Comparison of ENCODE assay signal across 9 cellular contexts in genomic region chr19:4115050-4115817, GRCh38. TPM values are rescaled to one million over a fixed set of nuclear protein-coding genes. Genes with fewer than 3 reads are reported as not detected.
DNase-seq lines count a peak whose midpoint lies in the region; ATAC-seq and TF ChIP-seq lines count a peak whose summit lies in the region.
"Had no signal": no experiment of that assay in that cellular context is flagged by ENCODE, and none has a peak within 500 bp of the region (broad histone marks: within the 10 kb centered on the region; RNA-seq: fewer than 3 reads in every experiment).

No MANE protein-coding gene starts in this region.

- peaks cover 0 to 9% (median 0%) of the 10 kb centered on the region in 11 experiments; a peak in 4 of 22 replicates for H3K9me3 ChIP-seq in BLaER1 treated with 17β-estradiol and CSF1 and Interleukin-3, amounts not matched to agents 10 nM and 100 nM (replicated peaks in 1 of 11)
- H3K9me3 ChIP-seq in spleen (no peaks in the 10 kb centered on the region), esophagus squamous epithelium (no peaks in the 10 kb centered on the region)

- peak overlapping the region in 9 of 11 experiments; percentile 11 to 61 (median 43); a peak in 18 of 22 replicates for H3K27ac ChIP-seq in BLaER1 treated with 17β-estradiol and CSF1 and Interleukin-3, amounts not matched to agents 10 nM and 100 nM
- peak overlapping the region; percentile 53 to 90 (median 80) for H3K27ac ChIP-seq in spleen
- H3K27ac ChIP-seq in esophagus squamous epithelium, result no peak overlapping the region
- H3K27ac ChIP-seq: VCaP had no signal

- DNase-seq in NOMO-1 treated with DMSO at 0.1 percent for 48 hours (lab: John Stamatoyannopoulos, UW; ENCODE audit: unreplicated experiment) (peak; percentile 86), spleen (peak; percentile 92), esophagus squamous epithelium (lab: John Stamatoyannopoulos, UW) (no peak), NCI-H2107 (lab: John Stamatoyannopoulos, UW) (no peak)
- DNase-seq in activated naive CD4-positive, alpha-beta T cell treated with anti-CD3 and anti-CD28 coated beads, Interleukin-2, amount 50 U/mL, for 72 hours (ENCODE audit: low spot score in 2 of 2), result peak in 1 of 2 donors; percentile 31

- H3K9ac ChIP-seq in BLaER1 treated with 17β-estradiol and CSF1 and Interleukin-3, amounts not matched to agents 10 nM and 100 nM, result peak overlapping the region; percentile 5 to 71 (median 56); a peak in 21 of 22 replicates

- H3K36me3 ChIP-seq in BLaER1 treated with 17β-estradiol and CSF1 and Interleukin-3, amounts not matched to agents 10 nM and 100 nM, result peaks cover 60 to 100% (median 85%) of the 10 kb centered on the region in 11 experiments
- H3K36me3 ChIP-seq in spleen (peaks cover 0 to 99% (median 65%) of the 10 kb centered on the region in 6 donors), esophagus squamous epithelium (peaks cover 15 to 100% (median 33%) of the 10 kb centered on the region in 3 donors)

- peak overlapping the region; percentile 89 to 90 for H3K27ac Mint-ChIP-seq in activated naive CD4-positive, alpha-beta T cell treated with anti-CD3 and anti-CD28 coated beads, Interleukin-2, amount 50 U/mL, for 72 hours

- H3K4me1 ChIP-seq in BLaER1 treated with 17β-estradiol and CSF1 and Interleukin-3, amounts not matched to agents 10 nM and 100 nM, result peaks cover 56 to 79% (median 64%) of the 10 kb centered on the region in 10 experiments
- H3K4me1 ChIP-seq in spleen (peaks cover 10 to 90% (median 30%) of the 10 kb centered on the region in 6 donors), esophagus squamous epithelium (peaks cover 0 to 9% (median 0%) of the 10 kb centered on the region in 3 donors)

- peak; percentile 62 for ATAC-seq in GM21526 (IDR thresholded peaks at IDR 0.05; ENCODE audit: low FRiP score, unreplicated experiment)
- peak; percentile 90 to 97 for ATAC-seq in activated naive CD4-positive, alpha-beta T cell treated with anti-CD3 and anti-CD28 coated beads, Interleukin-2, amount 50 U/mL, for 72 hours
- no peak for ATAC-seq in GM18870 (IDR thresholded peaks at IDR 0.05; ENCODE audit: unreplicated experiment)

- H3K9me3 Mint-ChIP-seq in activated naive CD4-positive, alpha-beta T cell treated with anti-CD3 and anti-CD28 coated beads, Interleukin-2, amount 50 U/mL, for 72 hours, result no peaks in the 10 kb centered on the region

- H3K4me2 ChIP-seq in BLaER1 treated with 17β-estradiol and CSF1 and Interleukin-3, amounts not matched to agents 10 nM and 100 nM, result peak overlapping the region; percentile 75 to 99 (median 97)

- H3K36me3 Mint-ChIP-seq in activated naive CD4-positive, alpha-beta T cell treated with anti-CD3 and anti-CD28 coated beads, Interleukin-2, amount 50 U/mL, for 72 hours, result peaks cover 12 to 21% of the 10 kb centered on the region in 2 donors

- intact Hi-C loops in spleen (cut with DNase I; ENCODE audit: low total_unique reads), result loop anchor here (10.0 kb wide), 1 partner anchor 50 kb away; the partner anchor contains the start of gene ZBTB7A
- intact Hi-C loops in esophagus squamous epithelium (cut with DNase I), result no loop called here

- no peaks in the 10 kb centered on the region for H3K27me3 ChIP-seq in BLaER1 treated with 17β-estradiol and CSF1 and Interleukin-3, amounts not matched to agents 10 nM and 100 nM
- H3K27me3 ChIP-seq in spleen (replicated peaks in 1 of 7) (no peaks in the 10 kb centered on the region), esophagus squamous epithelium (no peaks in the 10 kb centered on the region)

- TF ChIP-seq POLR2A in spleen (IDR thresholded peaks at IDR 0.05) (no peak), esophagus squamous epithelium (IDR thresholded peaks at IDR 0.05) (no peak)

- H3K4me3 ChIP-seq in BLaER1 treated with 17β-estradiol and CSF1 and Interleukin-3, amounts not matched to agents 10 nM and 100 nM, result peak overlapping the region in 7 of 10 experiments; percentile 30 to 54 (median 39); a peak in 12 of 20 replicates
- H3K4me3 ChIP-seq in spleen (peak overlapping the region in 3 of 8 donors; percentile 8 to 43 (median 8)), esophagus squamous epithelium (no peak overlapping the region)

- 48 to 53% (median 50%) methylated on average over 20 to 27 of the region's 27 CpGs for WGBS in spleen, 5 donors
- 39 to 75% methylated on average over 7 to 10 of the region's 27 CpGs for WGBS in esophagus squamous epithelium, 2 donors

- H4K20me1 ChIP-seq in BLaER1 treated with 17β-estradiol and CSF1 and Interleukin-3, amounts not matched to agents 10 nM and 100 nM, result peaks cover 62 to 100% (median 99%) of the 10 kb centered on the region in 11 experiments

- TF ChIP-seq CTCF in spleen (IDR thresholded peaks at IDR 0.05 in 8 of 11, conservative IDR thresholded peaks at IDR 0.05 in 3 of 11), result peak in 2 of 11 experiments; percentile 21 to 22
- TF ChIP-seq CTCF in esophagus squamous epithelium (IDR thresholded peaks at IDR 0.05), result no peak

RNA-seq across cellular contexts. Expression of gene MAP2K2, which starts 8.7 kb away (rescaled TPM):
- total RNA-seq in activated naive CD4-positive, alpha-beta T cell treated with anti-CD3 and anti-CD28 coated beads, Interleukin-2, amount 50 U/mL, for 72 hours, result 100 to 1,000 TPM; 125 to 187 TPM
- total RNA-seq in spleen (100 to 1,000 TPM in 5 of 7 donors, 10 to 100 TPM in 2; 95.3 to 131 (median 101) TPM), esophagus squamous epithelium (100 to 1,000 TPM in 1 of 4 donors, 10 to 100 TPM in 3; 76.9 to 128 (median 93.8) TPM)
- 100 to 1,000 TPM; 117 to 165 (median 160) TPM for polyA plus RNA-seq in spleen

RNA-seq across cellular contexts. Expression of gene CREB3L3, which starts 38.2 kb away (rescaled TPM):
- under 1 TPM in 1 of 2 donors, not detected in 1; 0.59 TPM for total RNA-seq in activated naive CD4-positive, alpha-beta T cell treated with anti-CD3 and anti-CD28 coated beads, Interleukin-2, amount 50 U/mL, for 72 hours
- total RNA-seq in spleen (1 to 10 TPM in 1 of 7 donors, under 1 TPM in 2, not detected in 4; 0.19 to 1.1 (median 0.37) TPM), esophagus squamous epithelium (not detected)
- under 1 TPM in 1 of 3 donors, not detected in 2; 0.07 TPM for polyA plus RNA-seq in spleen

RNA-seq across cellular contexts. Expression of gene ZBTB7A, which starts 48.5 kb away (rescaled TPM):
- total RNA-seq in activated naive CD4-positive, alpha-beta T cell treated with anti-CD3 and anti-CD28 coated beads, Interleukin-2, amount 50 U/mL, for 72 hours, result 10 to 100 TPM; 23.4 to 26.0 TPM
- total RNA-seq in spleen, result 10 to 100 TPM; 43.0 to 68.1 (median 53.7) TPM
- polyA plus RNA-seq in spleen, result 10 to 100 TPM in 1 of 3 donors, 1 to 10 TPM in 2; 4.0 to 15.2 (median 4.2) TPM
- total RNA-seq in esophagus squamous epithelium, result 100 to 1,000 TPM in 1 of 4 donors, 10 to 100 TPM in 3; 60.5 to 187 (median 81.2) TPM

Comparison
In these comparisons a context has a peak if more than half of its experiments do, and no peak if none do; other contexts are left out.
1. H3K27ac ChIP-seq: peak in BLaER1 treated with 17β-estradiol and CSF1 and Interleukin-3, amounts not matched to agents 10 nM and 100 nM (9 of 11) and spleen (8 of 8); none in esophagus squamous epithelium (0 of 4).
2. H3K4me3 ChIP-seq: peak in BLaER1 treated with 17β-estradiol and CSF1 and Interleukin-3, amounts not matched to agents 10 nM and 100 nM (7 of 10); none in esophagus squamous epithelium (0 of 4).
3. DNase-seq: peak in NOMO-1 treated with DMSO at 0.1 percent for 48 hours (single experiment) and spleen (single experiment); none in esophagus squamous epithelium (single experiment) and NCI-H2107 (single experiment).